Comparison of ENCODE assay signal across 1 cellular context in the genomic region with DNA sequence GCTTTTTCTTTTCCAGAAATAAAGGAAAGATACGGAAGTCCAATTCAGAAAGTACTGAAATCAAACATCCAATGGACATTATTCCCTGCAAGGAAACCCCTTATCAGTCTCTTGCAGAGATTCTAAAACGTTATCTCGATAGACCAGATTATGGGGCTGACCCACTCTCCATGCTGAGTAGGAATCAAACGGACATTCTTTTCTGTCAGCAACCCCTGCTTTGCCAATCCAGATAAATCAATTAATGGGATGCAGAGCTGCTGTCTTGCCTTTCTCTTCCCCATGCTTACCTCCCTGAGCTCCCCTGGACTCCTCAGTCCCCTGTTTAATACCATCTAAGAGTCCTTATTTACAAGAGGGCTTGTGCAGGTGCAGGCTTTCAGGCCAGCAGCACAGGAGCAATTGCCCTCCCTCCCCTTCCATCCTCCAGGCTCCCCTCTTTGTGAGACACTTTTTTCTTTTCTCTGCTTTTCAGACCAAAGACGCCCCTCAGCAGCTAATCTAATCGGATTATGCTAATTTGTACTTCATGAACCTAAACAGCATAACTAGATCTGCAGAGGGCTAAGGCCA.
TF ChIP-seq lines count a peak whose summit lies in the region.

No MANE protein-coding gene starts in this region.

TF ChIP-seq in K562, 482 proteins besides CTCF, POLR2A, EP300 and RAD21 (continued from another document and continues in another):
- TF ChIP-seq, protein P1, sequence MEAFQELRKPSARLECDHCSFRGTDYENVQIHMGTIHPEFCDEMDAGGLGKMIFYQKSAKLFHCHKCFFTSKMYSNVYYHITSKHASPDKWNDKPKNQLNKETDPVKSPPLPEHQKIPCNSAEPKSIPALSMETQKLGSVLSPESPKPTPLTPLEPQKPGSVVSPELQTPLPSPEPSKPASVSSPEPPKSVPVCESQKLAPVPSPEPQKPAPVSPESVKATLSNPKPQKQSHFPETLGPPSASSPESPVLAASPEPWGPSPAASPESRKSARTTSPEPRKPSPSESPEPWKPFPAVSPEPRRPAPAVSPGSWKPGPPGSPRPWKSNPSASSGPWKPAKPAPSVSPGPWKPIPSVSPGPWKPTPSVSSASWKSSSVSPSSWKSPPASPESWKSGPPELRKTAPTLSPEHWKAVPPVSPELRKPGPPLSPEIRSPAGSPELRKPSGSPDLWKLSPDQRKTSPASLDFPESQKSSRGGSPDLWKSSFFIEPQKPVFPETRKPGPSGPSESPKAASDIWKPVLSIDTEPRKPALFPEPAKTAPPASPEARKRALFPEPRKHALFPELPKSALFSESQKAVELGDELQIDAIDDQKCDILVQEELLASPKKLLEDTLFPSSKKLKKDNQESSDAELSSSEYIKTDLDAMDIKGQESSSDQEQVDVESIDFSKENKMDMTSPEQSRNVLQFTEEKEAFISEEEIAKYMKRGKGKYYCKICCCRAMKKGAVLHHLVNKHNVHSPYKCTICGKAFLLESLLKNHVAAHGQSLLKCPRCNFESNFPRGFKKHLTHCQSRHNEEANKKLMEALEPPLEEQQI (IDR thresholded peaks at IDR 0.05), result peak; percentile 52; the same call in 1 of the 2 replicates
- TF ChIP-seq CHCHD3 (CRISPR knock-in tag; IDR thresholded peaks at IDR 0.05) (no peak), ZNF507 (tag; conservative IDR thresholded peaks at IDR 0.05) (no peak), POLR3A (IDR thresholded peaks at IDR 0.05; ENCODE audit: borderline replicate concordance, extremely low read depth, insufficient read depth, insufficient read length) (no peak), PML (IDR thresholded peaks at IDR 0.05; ENCODE audit: low read length) (peak; percentile 93), MED1 (CRISPR knock-in tag; IDR thresholded peaks at IDR 0.05; ENCODE audit: borderline replicate concordance) (no peak), ZNF431 (CRISPR knock-in tag; IDR thresholded peaks at IDR 0.05) (no peak), MXI1 (IDR thresholded peaks at IDR 0.05; ENCODE audit: low read depth, low read length) (no peak), TAF7 (tag; IDR thresholded peaks at IDR 0.05) (no peak), GABPB2 (CRISPR knock-in tag; conservative IDR thresholded peaks at IDR 0.05) (no peak), XRCC3 (IDR thresholded peaks at IDR 0.05) (no peak), CHD4 (IDR thresholded peaks at IDR 0.05; ENCODE audit: insufficient read depth, insufficient replicate concordance, low read depth, low read length, poor library complexity, severe bottlenecking) (no peak), MECOM (CRISPR knock-in tag; IDR thresholded peaks at IDR 0.05) (no peak), ZNF311 (CRISPR knock-in tag; IDR thresholded peaks at IDR 0.05) (no peak), MEF2D (tag; conservative IDR thresholded peaks at IDR 0.05; ENCODE audit: low read depth) (no peak), EZH2 (IDR thresholded peaks at IDR 0.05; ENCODE audit: borderline replicate concordance, low read depth, low read length) (no peak), POLR2AphosphoS5 (IDR thresholded peaks at IDR 0.05; ENCODE audit: control insufficient read depth, insufficient read depth, low read depth, low read length) (peak; percentile 78; the same call in 1 of the 2 replicates), RBM14 (IDR thresholded peaks at IDR 0.05; ENCODE audit: borderline replicate concordance, insufficient read depth, low read depth, low read length) (no peak), ELF1 (tag; IDR thresholded peaks at IDR 0.05) (peak; percentile 61), ZNF764 (CRISPR knock-in tag; IDR thresholded peaks at IDR 0.05; ENCODE audit: low read depth) (no peak), MTA3 (IDR thresholded peaks at IDR 0.05; ENCODE audit: borderline replicate concordance) (peak; percentile 56; the same call in 1 of the 2 replicates), PHF21A (IDR thresholded peaks at IDR 0.05; ENCODE audit: borderline replicate concordance, low read depth) (no peak), SMARCB1 (IDR thresholded peaks at IDR 0.05; ENCODE audit: insufficient read length, low read depth) (no peak), HDAC3 (IDR thresholded peaks at IDR 0.05; ENCODE audit: borderline replicate concordance, partially characterized antibody) (peak; percentile 17), TBL1XR1 (IDR thresholded peaks at IDR 0.05; ENCODE audit: low read length in 2 of 2) (peak in 1 of 2 experiments; percentile 76; a peak in 2 of 4 replicates)
- TF ChIP-seq, protein P2, sequence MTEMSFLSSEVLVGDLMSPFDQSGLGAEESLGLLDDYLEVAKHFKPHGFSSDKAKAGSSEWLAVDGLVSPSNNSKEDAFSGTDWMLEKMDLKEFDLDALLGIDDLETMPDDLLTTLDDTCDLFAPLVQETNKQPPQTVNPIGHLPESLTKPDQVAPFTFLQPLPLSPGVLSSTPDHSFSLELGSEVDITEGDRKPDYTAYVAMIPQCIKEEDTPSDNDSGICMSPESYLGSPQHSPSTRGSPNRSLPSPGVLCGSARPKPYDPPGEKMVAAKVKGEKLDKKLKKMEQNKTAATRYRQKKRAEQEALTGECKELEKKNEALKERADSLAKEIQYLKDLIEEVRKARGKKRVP (CRISPR knock-in tag; IDR thresholded peaks at IDR 0.05), result no peak
- TF ChIP-seq, protein P3, sequence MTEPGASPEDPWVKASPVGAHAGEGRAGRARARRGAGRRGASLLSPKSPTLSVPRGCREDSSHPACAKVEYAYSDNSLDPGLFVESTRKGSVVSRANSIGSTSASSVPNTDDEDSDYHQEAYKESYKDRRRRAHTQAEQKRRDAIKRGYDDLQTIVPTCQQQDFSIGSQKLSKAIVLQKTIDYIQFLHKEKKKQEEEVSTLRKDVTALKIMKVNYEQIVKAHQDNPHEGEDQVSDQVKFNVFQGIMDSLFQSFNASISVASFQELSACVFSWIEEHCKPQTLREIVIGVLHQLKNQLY (CRISPR knock-in tag; conservative IDR thresholded peaks at IDR 0.05), result no peak
- TF ChIP-seq, protein P4, sequence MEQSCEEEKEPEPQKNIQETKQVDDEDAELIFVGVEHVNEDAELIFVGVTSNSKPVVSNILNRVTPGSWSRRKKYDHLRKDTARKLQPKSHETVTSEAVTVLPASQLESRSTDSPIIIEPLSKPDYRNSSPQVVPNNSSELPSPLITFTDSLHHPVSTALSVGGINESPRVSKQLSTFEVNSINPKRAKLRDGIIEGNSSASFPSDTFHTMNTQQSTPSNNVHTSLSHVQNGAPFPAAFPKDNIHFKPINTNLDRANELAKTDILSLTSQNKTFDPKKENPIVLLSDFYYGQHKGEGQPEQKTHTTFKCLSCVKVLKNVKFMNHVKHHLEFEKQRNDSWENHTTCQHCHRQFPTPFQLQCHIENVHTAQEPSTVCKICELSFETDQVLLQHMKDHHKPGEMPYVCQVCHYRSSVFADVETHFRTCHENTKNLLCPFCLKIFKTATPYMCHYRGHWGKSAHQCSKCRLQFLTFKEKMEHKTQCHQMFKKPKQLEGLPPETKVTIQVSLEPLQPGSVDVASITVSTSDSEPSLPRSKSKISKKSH (CRISPR knock-in tag; IDR thresholded peaks at IDR 0.05), result no peak
- TF ChIP-seq, protein P5, sequence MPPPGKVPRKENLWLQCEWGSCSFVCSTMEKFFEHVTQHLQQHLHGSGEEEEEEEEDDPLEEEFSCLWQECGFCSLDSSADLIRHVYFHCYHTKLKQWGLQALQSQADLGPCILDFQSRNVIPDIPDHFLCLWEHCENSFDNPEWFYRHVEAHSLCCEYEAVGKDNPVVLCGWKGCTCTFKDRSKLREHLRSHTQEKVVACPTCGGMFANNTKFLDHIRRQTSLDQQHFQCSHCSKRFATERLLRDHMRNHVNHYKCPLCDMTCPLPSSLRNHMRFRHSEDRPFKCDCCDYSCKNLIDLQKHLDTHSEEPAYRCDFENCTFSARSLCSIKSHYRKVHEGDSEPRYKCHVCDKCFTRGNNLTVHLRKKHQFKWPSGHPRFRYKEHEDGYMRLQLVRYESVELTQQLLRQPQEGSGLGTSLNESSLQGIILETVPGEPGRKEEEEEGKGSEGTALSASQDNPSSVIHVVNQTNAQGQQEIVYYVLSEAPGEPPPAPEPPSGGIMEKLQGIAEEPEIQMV (tag; conservative IDR thresholded peaks at IDR 0.05; ENCODE audit: low read depth), result no peak
- TF ChIP-seq, protein P6, sequence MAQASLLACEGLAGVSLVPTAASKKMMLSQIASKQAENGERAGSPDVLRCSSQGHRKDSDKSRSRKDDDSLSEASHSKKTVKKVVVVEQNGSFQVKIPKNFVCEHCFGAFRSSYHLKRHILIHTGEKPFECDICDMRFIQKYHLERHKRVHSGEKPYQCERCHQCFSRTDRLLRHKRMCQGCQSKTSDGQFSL (CRISPR knock-in tag; IDR thresholded peaks at IDR 0.05), result no peak
- TF ChIP-seq, protein P6 (tag; IDR thresholded peaks at IDR 0.05), result no peak
- TF ChIP-seq, protein P7, sequence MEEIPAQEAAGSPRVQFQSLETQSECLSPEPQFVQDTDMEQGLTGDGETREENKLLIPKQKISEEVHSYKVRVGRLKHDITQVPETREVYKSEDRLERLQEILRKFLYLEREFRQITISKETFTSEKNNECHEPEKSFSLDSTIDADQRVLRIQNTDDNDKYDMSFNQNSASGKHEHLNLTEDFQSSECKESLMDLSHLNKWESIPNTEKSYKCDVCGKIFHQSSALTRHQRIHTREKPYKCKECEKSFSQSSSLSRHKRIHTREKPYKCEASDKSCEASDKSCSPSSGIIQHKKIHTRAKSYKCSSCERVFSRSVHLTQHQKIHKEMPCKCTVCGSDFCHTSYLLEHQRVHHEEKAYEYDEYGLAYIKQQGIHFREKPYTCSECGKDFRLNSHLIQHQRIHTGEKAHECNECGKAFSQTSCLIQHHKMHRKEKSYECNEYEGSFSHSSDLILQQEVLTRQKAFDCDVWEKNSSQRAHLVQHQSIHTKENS (CRISPR knock-in tag; IDR thresholded peaks at IDR 0.05), result no peak
- TF ChIP-seq, protein P8, sequence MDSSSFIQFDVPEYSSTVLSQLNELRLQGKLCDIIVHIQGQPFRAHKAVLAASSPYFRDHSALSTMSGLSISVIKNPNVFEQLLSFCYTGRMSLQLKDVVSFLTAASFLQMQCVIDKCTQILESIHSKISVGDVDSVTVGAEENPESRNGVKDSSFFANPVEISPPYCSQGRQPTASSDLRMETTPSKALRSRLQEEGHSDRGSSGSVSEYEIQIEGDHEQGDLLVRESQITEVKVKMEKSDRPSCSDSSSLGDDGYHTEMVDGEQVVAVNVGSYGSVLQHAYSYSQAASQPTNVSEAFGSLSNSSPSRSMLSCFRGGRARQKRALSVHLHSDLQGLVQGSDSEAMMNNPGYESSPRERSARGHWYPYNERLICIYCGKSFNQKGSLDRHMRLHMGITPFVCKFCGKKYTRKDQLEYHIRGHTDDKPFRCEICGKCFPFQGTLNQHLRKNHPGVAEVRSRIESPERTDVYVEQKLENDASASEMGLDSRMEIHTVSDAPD (CRISPR knock-in tag; IDR thresholded peaks at IDR 0.05), result no peak
- TF ChIP-seq, protein P9, sequence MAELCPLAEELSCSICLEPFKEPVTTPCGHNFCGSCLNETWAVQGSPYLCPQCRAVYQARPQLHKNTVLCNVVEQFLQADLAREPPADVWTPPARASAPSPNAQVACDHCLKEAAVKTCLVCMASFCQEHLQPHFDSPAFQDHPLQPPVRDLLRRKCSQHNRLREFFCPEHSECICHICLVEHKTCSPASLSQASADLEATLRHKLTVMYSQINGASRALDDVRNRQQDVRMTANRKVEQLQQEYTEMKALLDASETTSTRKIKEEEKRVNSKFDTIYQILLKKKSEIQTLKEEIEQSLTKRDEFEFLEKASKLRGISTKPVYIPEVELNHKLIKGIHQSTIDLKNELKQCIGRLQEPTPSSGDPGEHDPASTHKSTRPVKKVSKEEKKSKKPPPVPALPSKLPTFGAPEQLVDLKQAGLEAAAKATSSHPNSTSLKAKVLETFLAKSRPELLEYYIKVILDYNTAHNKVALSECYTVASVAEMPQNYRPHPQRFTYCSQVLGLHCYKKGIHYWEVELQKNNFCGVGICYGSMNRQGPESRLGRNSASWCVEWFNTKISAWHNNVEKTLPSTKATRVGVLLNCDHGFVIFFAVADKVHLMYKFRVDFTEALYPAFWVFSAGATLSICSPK (IDR thresholded peaks at IDR 0.05; ENCODE audit: borderline replicate concordance), result no peak
- TF ChIP-seq, protein P10, sequence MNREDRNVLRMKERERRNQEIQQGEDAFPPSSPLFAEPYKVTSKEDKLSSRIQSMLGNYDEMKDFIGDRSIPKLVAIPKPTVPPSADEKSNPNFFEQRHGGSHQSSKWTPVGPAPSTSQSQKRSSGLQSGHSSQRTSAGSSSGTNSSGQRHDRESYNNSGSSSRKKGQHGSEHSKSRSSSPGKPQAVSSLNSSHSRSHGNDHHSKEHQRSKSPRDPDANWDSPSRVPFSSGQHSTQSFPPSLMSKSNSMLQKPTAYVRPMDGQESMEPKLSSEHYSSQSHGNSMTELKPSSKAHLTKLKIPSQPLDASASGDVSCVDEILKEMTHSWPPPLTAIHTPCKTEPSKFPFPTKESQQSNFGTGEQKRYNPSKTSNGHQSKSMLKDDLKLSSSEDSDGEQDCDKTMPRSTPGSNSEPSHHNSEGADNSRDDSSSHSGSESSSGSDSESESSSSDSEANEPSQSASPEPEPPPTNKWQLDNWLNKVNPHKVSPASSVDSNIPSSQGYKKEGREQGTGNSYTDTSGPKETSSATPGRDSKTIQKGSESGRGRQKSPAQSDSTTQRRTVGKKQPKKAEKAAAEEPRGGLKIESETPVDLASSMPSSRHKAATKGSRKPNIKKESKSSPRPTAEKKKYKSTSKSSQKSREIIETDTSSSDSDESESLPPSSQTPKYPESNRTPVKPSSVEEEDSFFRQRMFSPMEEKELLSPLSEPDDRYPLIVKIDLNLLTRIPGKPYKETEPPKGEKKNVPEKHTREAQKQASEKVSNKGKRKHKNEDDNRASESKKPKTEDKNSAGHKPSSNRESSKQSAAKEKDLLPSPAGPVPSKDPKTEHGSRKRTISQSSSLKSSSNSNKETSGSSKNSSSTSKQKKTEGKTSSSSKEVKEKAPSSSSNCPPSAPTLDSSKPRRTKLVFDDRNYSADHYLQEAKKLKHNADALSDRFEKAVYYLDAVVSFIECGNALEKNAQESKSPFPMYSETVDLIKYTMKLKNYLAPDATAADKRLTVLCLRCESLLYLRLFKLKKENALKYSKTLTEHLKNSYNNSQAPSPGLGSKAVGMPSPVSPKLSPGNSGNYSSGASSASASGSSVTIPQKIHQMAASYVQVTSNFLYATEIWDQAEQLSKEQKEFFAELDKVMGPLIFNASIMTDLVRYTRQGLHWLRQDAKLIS (CRISPR knock-in tag; IDR thresholded peaks at IDR 0.05), result no peak
